Comparison of ENCODE assay signal across 23 cellular contexts in the genomic region with DNA sequence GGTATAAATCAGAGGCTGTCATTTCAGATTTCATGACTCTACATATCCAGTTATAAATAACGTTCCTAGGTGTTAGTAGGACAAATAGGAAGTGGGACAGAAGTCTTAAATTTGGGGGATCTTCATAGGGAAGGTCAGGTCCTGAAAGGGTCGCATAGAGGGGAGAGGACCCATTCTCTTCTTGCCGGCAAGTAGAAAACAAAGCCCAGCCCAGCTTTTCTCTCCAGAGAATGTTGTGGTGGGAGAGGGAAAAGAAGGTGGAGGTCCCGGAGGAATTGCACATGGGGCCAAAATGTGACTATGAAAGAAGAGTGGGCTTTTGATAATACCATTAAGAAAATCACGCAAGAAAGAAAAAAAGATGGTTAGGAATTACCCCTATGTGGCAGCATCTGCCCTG. TPM values are rescaled to one million over a fixed set of nuclear protein-coding genes. Genes with fewer than 3 reads are reported as not detected.
A peak's percentile ranks its signal among the peaks of the same experiment; 100 is the strongest.
DNase-seq lines count a peak whose midpoint lies in the region; ATAC-seq and TF ChIP-seq lines count a peak whose summit lies in the region.
"Had no signal": no experiment of that assay in that cellular context is flagged by ENCODE, and none has a peak within 500 bp of the region (broad histone marks: within the 10 kb centered on the region; RNA-seq: fewer than 3 reads in every experiment).

No MANE protein-coding gene starts in this region.

- no peak for DNase-seq in HAP-1 (ENCODE audit: low spot score in 2 of 2)
- no peak for DNase-seq in WTC11 (ENCODE audit: low spot score)
- DNase-seq in trophoblast cell: no peak
- DNase-seq in germinal center (ENCODE audit: low spot score): no peak
- DNase-seq in mesenteric fat pad (ENCODE audit: low spot score): no peak
- no peak for DNase-seq in NCI-H2081 treated with DMSO at 0.1 percent for 48 hours (lab: John Stamatoyannopoulos, UW)
- DNase-seq in osteoblast (ENCODE audit: insufficient read length, low spot score, missing footprints): no peak
- DNase-seq: activated CD4-positive, alpha-beta memory T cell treated with anti-CD3 and anti-CD28 coated beads, Interleukin-2, amount 10 ng/mL, durations not matched to agents 7 days and 5 days; activated naive CD4-positive, alpha-beta T cell; amniotic stem cell; dermis blood vessel endothelial cell; KBM-7; lower lobe of right lung; NCI-H1436 treated with DMSO at 0.1 percent for 48 hours; NCI-H2171; occipital lobe; RPMI8226; stimulated activated naive CD8-positive, alpha-beta T cell treated with anti-CD3 and anti-CD28 coated beads, Interleukin-15, amount 100 ng/mL, for 72 hours; transverse colon had no signal

- peaks cover 82% of the 10 kb centered on the region for H3K27me3 Mint-ChIP-seq in WTC11 (ENCODE audit: low read depth)

- H3K4me1 ChIP-seq in HAP-1 (peaks cover 21% of the 10 kb centered on the region), trophoblast cell (ENCODE audit: control insufficient read depth in 1 of 2, insufficient read depth in 2 of 2, low read length in 2 of 2) (peaks cover 11% of the 10 kb centered on the region in 2 experiments), osteoblast (ENCODE audit: insufficient read depth, low read length) (no peaks in the 10 kb centered on the region)

- CTCF ChIA-PET in WTC11 (lab: Charles Lee): interaction anchor here (1.0 to 1.7 kb wide), 2 partner anchors 14 to 59 kb away, joined by 3 to 4 read pairs; no protein-coding TSS in a partner anchor

- no peak overlapping the region for H2BK12ac ChIP-seq in trophoblast cell (ENCODE audit: low read length)

- no peaks in the 10 kb centered on the region for H3K9me3 ChIP-seq in HAP-1
- no peaks in the 10 kb centered on the region for H3K9me3 ChIP-seq in trophoblast cell (ENCODE audit: insufficient read depth, low read depth, low read length)
- no peaks in the 10 kb centered on the region for H3K9me3 ChIP-seq in osteoblast (ENCODE audit: low read depth, low read length)
- H3K9me3 ChIP-seq: lower lobe of right lung, transverse colon had no signal

- ATAC-seq in WTC11: no peak
- ATAC-seq: activated CD4-positive, CD25-positive, alpha-beta regulatory T cell treated with anti-CD3 and anti-CD28 coated beads, Interleukin-2, amount 50 U/mL, for 24 hours; lower lobe of right lung; right cardiac atrium had no signal

- H3K4me3 ChIP-seq in HAP-1 (peak overlapping the region; percentile 48), iPS-11a (ENCODE audit: low read depth, low read length) (peak overlapping the region; percentile 45), trophoblast cell (ENCODE audit: low read depth, low read length) (no peak overlapping the region), osteoblast (ENCODE audit: insufficient read depth, low read length) (no peak overlapping the region)

- no peak overlapping the region for H3K23ac ChIP-seq in trophoblast cell (ENCODE audit: low read length)

- POLR2A ChIA-PET in WTC11 (lab: Charles Lee): no interaction called here

- H3K27ac Mint-ChIP-seq in WTC11: no peak overlapping the region
- H3K27ac Mint-ChIP-seq: activated CD4-positive, alpha-beta memory T cell treated with anti-CD3 and anti-CD28 coated beads, Interleukin-2, amount 10 ng/mL, durations not matched to agents 7 days and 5 days; stimulated activated naive CD8-positive, alpha-beta T cell treated with anti-CD3 and anti-CD28 coated beads, Interleukin-15, amount 100 ng/mL, for 72 hours had no signal

- in situ Hi-C loops in HAP-1 (cut with MboI; ENCODE audit: low sequenced_read_pairs): loop anchor here (25.0 kb wide), 1 partner anchor 844 kb away; no protein-coding TSS in a partner anchor

- H3K9ac ChIP-seq in trophoblast cell (ENCODE audit: low read length): no peak overlapping the region

- no peaks in the 10 kb centered on the region for H3K79me2 ChIP-seq in trophoblast cell (ENCODE audit: control insufficient read depth, insufficient read depth, low read length, poor library complexity)
- no peaks in the 10 kb centered on the region for H3K79me2 ChIP-seq in osteoblast (ENCODE audit: insufficient read depth, low read length)

- H3K4me3 Mint-ChIP-seq in WTC11: peak overlapping the region; percentile 80
- H3K4me3 Mint-ChIP-seq: activated CD4-positive, alpha-beta memory T cell treated with anti-CD3 and anti-CD28 coated beads, Interleukin-2, amount 10 ng/mL, durations not matched to agents 7 days and 5 days had no signal

- H4K91ac ChIP-seq in trophoblast cell (ENCODE audit: low read depth, low read length): no peak overlapping the region

- no CpG with 5 or more reads among the region's 5 CpGs for WGBS in trophoblast cell (ENCODE audit: extremely low coverage, insufficient coverage, insufficient read length)

- H3K27ac ChIP-seq in trophoblast cell (ENCODE audit: low read depth, low read length): no peak overlapping the region
- no peak overlapping the region for H3K27ac ChIP-seq in osteoblast (ENCODE audit: low read depth, low read length)
- H3K27ac ChIP-seq: lower lobe of right lung, transverse colon had no signal

- no peaks in the 10 kb centered on the region for H3K79me1 ChIP-seq in trophoblast cell (ENCODE audit: low read length)

- no peak overlapping the region for H2BK5ac ChIP-seq in trophoblast cell (ENCODE audit: low read depth, low read length, poor library complexity)

- peaks cover 25% of the 10 kb centered on the region; the same call in 1 of the 2 replicates for H3K27me3 ChIP-seq in HAP-1 (ENCODE audit: low read depth)
- H3K27me3 ChIP-seq in trophoblast cell (ENCODE audit: insufficient read depth, low read length): peaks cover 48% of the 10 kb centered on the region
- peaks cover 44% of the 10 kb centered on the region for H3K27me3 ChIP-seq in osteoblast (ENCODE audit: insufficient read depth, low read length)

- H4K12ac ChIP-seq in trophoblast cell (ENCODE audit: low read depth, low read length): no peak overlapping the region

- H2AK5ac ChIP-seq in trophoblast cell (ENCODE audit: low read length): no peak overlapping the region

- H3K4ac ChIP-seq in trophoblast cell (ENCODE audit: low read depth, low read length): no peak overlapping the region

- peaks cover 43% of the 10 kb centered on the region for H3K4me1 Mint-ChIP-seq in WTC11
- H3K4me1 Mint-ChIP-seq: activated CD4-positive, alpha-beta memory T cell treated with anti-CD3 and anti-CD28 coated beads, Interleukin-2, amount 10 ng/mL, durations not matched to agents 7 days and 5 days had no signal

- no peaks in the 10 kb centered on the region for H3K9me3 Mint-ChIP-seq in WTC11
- H3K9me3 Mint-ChIP-seq: activated CD4-positive, alpha-beta memory T cell treated with anti-CD3 and anti-CD28 coated beads, Interleukin-2, amount 10 ng/mL, durations not matched to agents 7 days and 5 days; stimulated activated naive CD8-positive, alpha-beta T cell treated with anti-CD3 and anti-CD28 coated beads, Interleukin-15, amount 100 ng/mL, for 72 hours had no signal

- no peaks in the 10 kb centered on the region for H3K36me3 ChIP-seq in HAP-1 (replicated peaks)
- no peaks in the 10 kb centered on the region for H3K36me3 ChIP-seq in trophoblast cell (ENCODE audit: control insufficient read depth in 1 of 2, insufficient read depth in 2 of 2, low read length in 2 of 2)
- H3K36me3 ChIP-seq in osteoblast (ENCODE audit: insufficient read depth, low read length): no peaks in the 10 kb centered on the region
- H3K36me3 ChIP-seq: lower lobe of right lung, transverse colon had no signal

- no peaks in the 10 kb centered on the region for H3K36me3 Mint-ChIP-seq in WTC11

- no peak overlapping the region for H3K18ac ChIP-seq in trophoblast cell (ENCODE audit: low read length)

- H4K20me1 ChIP-seq in osteoblast (ENCODE audit: insufficient read depth, low read length): no peaks in the 10 kb centered on the region

- H4K8ac ChIP-seq in trophoblast cell (ENCODE audit: low read depth, low read length): no peak overlapping the region

- H2AFZ ChIP-seq in trophoblast cell (ENCODE audit: insufficient read depth, low read length, poor library complexity) (no peak overlapping the region), osteoblast (ENCODE audit: low read length) (no peak overlapping the region)

- no peak overlapping the region for H3K14ac ChIP-seq in trophoblast cell (ENCODE audit: low read length)

- H2BK120ac ChIP-seq in trophoblast cell (ENCODE audit: insufficient read depth, low read length, poor library complexity): no peak overlapping the region

- H3K4me2 ChIP-seq in trophoblast cell (ENCODE audit: low read length) (peak overlapping the region; percentile 72), osteoblast (ENCODE audit: insufficient read depth, low read length) (no peak overlapping the region)

- TF ChIP-seq CTCF in WTC11 (IDR thresholded peaks at IDR 0.05) (no peak), osteoblast (IDR thresholded peaks at IDR 0.05; ENCODE audit: extremely low read depth, low read depth, low read length) (no peak)

TF ChIP-seq in WTC11, 78 proteins besides CTCF, POLR2A, EP300 and RAD21 (continues in another document):
- no peak for TF ChIP-seq NFYB (CRISPR knock-in tag; conservative IDR thresholded peaks at IDR 0.05; ENCODE audit: low read depth)
- TF ChIP-seq SP1 (CRISPR knock-in tag; conservative IDR thresholded peaks at IDR 0.05): no peak
- TF ChIP-seq, protein P1, sequence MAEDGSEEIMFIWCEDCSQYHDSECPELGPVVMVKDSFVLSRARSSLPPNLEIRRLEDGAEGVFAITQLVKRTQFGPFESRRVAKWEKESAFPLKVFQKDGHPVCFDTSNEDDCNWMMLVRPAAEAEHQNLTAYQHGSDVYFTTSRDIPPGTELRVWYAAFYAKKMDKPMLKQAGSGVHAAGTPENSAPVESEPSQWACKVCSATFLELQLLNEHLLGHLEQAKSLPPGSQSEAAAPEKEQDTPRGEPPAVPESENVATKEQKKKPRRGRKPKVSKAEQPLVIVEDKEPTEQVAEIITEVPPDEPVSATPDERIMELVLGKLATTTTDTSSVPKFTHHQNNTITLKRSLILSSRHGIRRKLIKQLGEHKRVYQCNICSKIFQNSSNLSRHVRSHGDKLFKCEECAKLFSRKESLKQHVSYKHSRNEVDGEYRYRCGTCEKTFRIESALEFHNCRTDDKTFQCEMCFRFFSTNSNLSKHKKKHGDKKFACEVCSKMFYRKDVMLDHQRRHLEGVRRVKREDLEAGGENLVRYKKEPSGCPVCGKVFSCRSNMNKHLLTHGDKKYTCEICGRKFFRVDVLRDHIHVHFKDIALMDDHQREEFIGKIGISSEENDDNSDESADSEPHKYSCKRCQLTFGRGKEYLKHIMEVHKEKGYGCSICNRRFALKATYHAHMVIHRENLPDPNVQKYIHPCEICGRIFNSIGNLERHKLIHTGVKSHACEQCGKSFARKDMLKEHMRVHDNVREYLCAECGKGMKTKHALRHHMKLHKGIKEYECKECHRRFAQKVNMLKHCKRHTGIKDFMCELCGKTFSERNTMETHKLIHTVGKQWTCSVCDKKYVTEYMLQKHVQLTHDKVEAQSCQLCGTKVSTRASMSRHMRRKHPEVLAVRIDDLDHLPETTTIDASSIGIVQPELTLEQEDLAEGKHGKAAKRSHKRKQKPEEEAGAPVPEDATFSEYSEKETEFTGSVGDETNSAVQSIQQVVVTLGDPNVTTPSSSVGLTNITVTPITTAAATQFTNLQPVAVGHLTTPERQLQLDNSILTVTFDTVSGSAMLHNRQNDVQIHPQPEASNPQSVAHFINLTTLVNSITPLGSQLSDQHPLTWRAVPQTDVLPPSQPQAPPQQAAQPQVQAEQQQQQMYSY (CRISPR knock-in tag; IDR thresholded peaks at IDR 0.05): no peak
- TF ChIP-seq MYBL2 (CRISPR knock-in tag; IDR thresholded peaks at IDR 0.05): no peak

RNA-seq across cellular contexts. Expression of a gene that starts 1.0 kb away (rescaled TPM):
- total RNA-seq in WTC11 (2021): 1.8 to 2.6 TPM (median 2.4 TPM) in 3 replicates
- not detected in 2 replicates for polyA plus RNA-seq in trophoblast cell (2013)
- not detected for total RNA-seq in mesenteric fat pad
- not detected in 2 replicates for total RNA-seq in osteoblast
- total RNA-seq: activated CD4-positive, alpha-beta memory T cell treated with anti-CD3 and anti-CD28 coated beads, Interleukin-2, amount 10 ng/mL, durations not matched to agents 7 days and 5 days; Daoy; dermis blood vessel endothelial cell had no signal
- polyA plus RNA-seq: right cardiac atrium had no signal

Comparison
In these comparisons a context has a peak if more than half of its experiments do, and no peak if none do; other contexts are left out.
1. H3K4me3 ChIP-seq: peak in HAP-1 (single experiment) and iPS-11a (single experiment); none in trophoblast cell (single experiment) and osteoblast (single experiment).